In the genomic region with DNA sequence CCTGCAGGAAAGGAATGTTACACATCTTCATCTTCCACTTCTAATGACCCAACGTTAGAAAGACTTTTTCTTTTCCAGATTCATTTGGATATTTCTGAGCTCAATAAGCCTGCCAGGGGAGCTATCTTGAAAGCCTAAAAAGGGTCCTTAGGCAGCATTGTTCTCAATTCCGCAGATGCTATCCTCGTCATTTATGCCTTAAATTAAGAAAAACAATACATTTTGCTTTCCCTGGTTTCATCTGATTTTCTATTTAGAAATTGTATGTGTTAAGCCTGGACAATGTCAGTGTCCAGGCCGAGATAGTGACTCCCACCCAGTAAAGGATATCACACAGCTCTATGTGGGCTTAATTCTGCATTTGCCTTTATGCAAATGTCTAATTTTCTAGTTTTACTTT, we compare ENCODE assay signal across 34 cellular contexts.
"Had no signal": no experiment of that assay in that cellular context is flagged by ENCODE, and none has a peak within 500 bp of the region (broad histone marks: within the 10 kb centered on the region; RNA-seq: fewer than 3 reads in every experiment).

No MANE protein-coding gene starts in this region.

- H3K4me3 Mint-ChIP-seq: activated B cell treated with CpG ODN at 0.5 μM for 24 hours; activated CD4-positive, alpha-beta memory T cell treated with anti-CD3 and anti-CD28 coated beads for 36 hours; activated CD4-positive, alpha-beta T cell treated with anti-CD3 and anti-CD28 coated beads, Interleukin-2, amount 10 ng/mL, durations not matched to agents 24 days and 14 days; activated CD8-positive, alpha-beta memory T cell treated with anti-CD3 and anti-CD28 coated beads, Interleukin-2, amount 10 ng/mL, durations not matched to agents 7 days and 5 days; activated CD8-positive, alpha-beta T cell treated with anti-CD3 and anti-CD28 coated beads, Interleukin-2, amount 10 ng/mL, durations not matched to agents 7 days and 5 days; activated naive CD4-positive, alpha-beta T cell treated with anti-CD3 and anti-CD28 coated beads, Interleukin-2, amount 10 ng/mL, durations not matched to agents 7 days and 5 days; activated naive CD4-positive, alpha-beta T cell treated with anti-CD3 and anti-CD28 coated beads, Interleukin-2, amount 50 U/mL, for 24 hours; activated naive CD8-positive, alpha-beta T cell; activated naive CD8-positive, alpha-beta T cell treated with anti-CD3 and anti-CD28 coated beads, Interleukin-2, amount 10 ng/mL, durations not matched to agents 7 days and 5 days; activated naive CD8-positive, alpha-beta T cell treated with anti-CD3 and anti-CD28 coated beads, Interleukin-2, amount 50 U/mL, for 24 hours; activated T-cell treated with anti-CD3 and anti-CD28 coated beads, Interleukin-2, amount 50 U/mL, for 24 hours; brain; central memory CD8-positive, alpha-beta T cell; T-helper 2 cell treated with Interferon-gamma antibody and Interleukin-4, amounts not matched to agents 5 μg/mL and 100 μg/mL, for 36 hours had no signal

- H3K27me3 Mint-ChIP-seq: activated B cell treated with CpG ODN at 0.5 μM for 24 hours; activated naive CD4-positive, alpha-beta T cell treated with anti-CD3 and anti-CD28 coated beads, Interleukin-2, amount 10 ng/mL, durations not matched to agents 7 days and 5 days; activated naive CD8-positive, alpha-beta T cell treated with anti-CD3 and anti-CD28 coated beads, Interleukin-2, amount 10 ng/mL, durations not matched to agents 7 days and 5 days; brain had no signal

- H3K9me3 Mint-ChIP-seq: activated B cell treated with CpG ODN at 0.5 μM for 24 hours; activated CD4-positive, alpha-beta memory T cell treated with anti-CD3 and anti-CD28 coated beads for 36 hours; activated CD4-positive, alpha-beta T cell treated with anti-CD3 and anti-CD28 coated beads, Interleukin-2, amount 10 ng/mL, durations not matched to agents 24 days and 14 days; activated naive CD4-positive, alpha-beta T cell treated with anti-CD3 and anti-CD28 coated beads, Interleukin-2, amount 10 ng/mL, durations not matched to agents 7 days and 5 days; activated naive CD8-positive, alpha-beta T cell treated with anti-CD3 and anti-CD28 coated beads, Interleukin-2, amount 10 ng/mL, durations not matched to agents 7 days and 5 days; activated T-helper 2 cell treated with anti-CD3 and anti-CD28 coated beads, Interferon-gamma antibody, Interleukin-2, Interleukin-4, amounts not matched to agents 10 μg/mL and 5 μg/mL and 100 μg/mL, durations not matched to agents 14 hours and 24 hours and 36 hours; central memory CD8-positive, alpha-beta T cell had no signal

- H3K27ac Mint-ChIP-seq: activated B cell treated with CpG ODN at 0.5 μM for 24 hours; activated CD4-positive, alpha-beta memory T cell treated with anti-CD3 and anti-CD28 coated beads for 36 hours; activated CD4-positive, alpha-beta T cell treated with anti-CD3 and anti-CD28 coated beads, Interleukin-2, amount 10 ng/mL, durations not matched to agents 24 days and 14 days; activated CD8-positive, alpha-beta memory T cell treated with anti-CD3 and anti-CD28 coated beads, Interleukin-2, amount 10 ng/mL, durations not matched to agents 7 days and 5 days; activated CD8-positive, alpha-beta T cell treated with anti-CD3 and anti-CD28 coated beads, Interleukin-2, amount 10 ng/mL, durations not matched to agents 7 days and 5 days; activated naive CD4-positive, alpha-beta T cell treated with anti-CD3 and anti-CD28 coated beads, Interleukin-2, amount 10 ng/mL, durations not matched to agents 7 days and 5 days; activated naive CD4-positive, alpha-beta T cell treated with anti-CD3 and anti-CD28 coated beads, Interleukin-2, amount 50 U/mL, for 24 hours; activated naive CD8-positive, alpha-beta T cell; activated naive CD8-positive, alpha-beta T cell treated with anti-CD3 and anti-CD28 coated beads, Interleukin-2, amount 10 ng/mL, durations not matched to agents 7 days and 5 days; activated naive CD8-positive, alpha-beta T cell treated with anti-CD3 and anti-CD28 coated beads, Interleukin-2, amount 50 U/mL, for 24 hours; activated T-cell treated with anti-CD3 and anti-CD28 coated beads, Interleukin-2, amount 50 U/mL, for 24 hours; activated T-helper 2 cell treated with anti-CD3 and anti-CD28 coated beads, Interferon-gamma antibody, Interleukin-2, Interleukin-4, amounts not matched to agents 10 μg/mL and 5 μg/mL and 100 μg/mL, durations not matched to agents 14 hours and 24 hours and 36 hours; brain; T-helper 2 cell treated with Interferon-gamma antibody and Interleukin-4, amounts not matched to agents 5 μg/mL and 100 μg/mL, for 36 hours had no signal

- H3K27ac ChIP-seq: ascending aorta, cardiac muscle cell, VCaP had no signal

- H3K27me3 ChIP-seq: ascending aorta, cardiac muscle cell had no signal

- H3K4me3 ChIP-seq: ascending aorta, cardiac muscle cell had no signal

- H3K4me1 Mint-ChIP-seq: activated B cell treated with CpG ODN at 0.5 μM for 24 hours; activated naive CD4-positive, alpha-beta T cell treated with anti-CD3 and anti-CD28 coated beads, Interleukin-2, amount 50 U/mL, for 24 hours; activated naive CD8-positive, alpha-beta T cell treated with anti-CD3 and anti-CD28 coated beads, Interleukin-2, amount 50 U/mL, for 24 hours; central memory CD8-positive, alpha-beta T cell had no signal

- H3K9me3 ChIP-seq: ascending aorta had no signal

- DNase-seq: activated B cell treated with CpG ODN at 0.5 μM for 24 hours; activated CD4-positive, alpha-beta memory T cell treated with anti-CD3 and anti-CD28 coated beads for 36 hours; activated CD4-positive, alpha-beta T cell treated with anti-CD3 and anti-CD28 coated beads for 4 hours; activated CD4-positive, alpha-beta T cell treated with anti-CD3 and anti-CD28 coated beads, Interleukin-2, amount 10 ng/mL, durations not matched to agents 24 days and 14 days; activated CD4-positive, alpha-beta T cell treated with anti-CD3 and anti-CD28 coated beads, Interleukin-2, amount 50 U/mL, for 1 hour; activated CD4-positive, alpha-beta T cell treated with anti-CD3 and anti-CD28 coated beads, Interleukin-2, amount 50 U/mL, for 4 hours; activated CD4-positive, CD25-positive, alpha-beta regulatory T cell treated with anti-CD3 and anti-CD28 coated beads, Interleukin-2, amount 50 U/mL, for 72 hours; activated CD8-positive, alpha-beta memory T cell treated with anti-CD3 and anti-CD28 coated beads for 24 hours; activated CD8-positive, alpha-beta memory T cell treated with anti-CD3 and anti-CD28 coated beads, Interleukin-2, amount 10 ng/mL, durations not matched to agents 7 days and 5 days; activated CD8-positive, alpha-beta memory T cell treated with anti-CD3 and anti-CD28 coated beads, Interleukin-2, amount 50 U/mL, for 48 hours; activated CD8-positive, alpha-beta T cell treated with anti-CD3 and anti-CD28 coated beads, Interleukin-2, amount 10 ng/mL, durations not matched to agents 7 days and 5 days; activated effector memory CD4-positive, alpha-beta T cell treated with Interleukin-2 at 50 U/mL for 16 hours; activated gamma-delta T cell; activated naive CD4-positive, alpha-beta T cell treated with anti-CD3 and anti-CD28 coated beads, Interleukin-2, amount 10 ng/mL, durations not matched to agents 7 days and 5 days; activated naive CD4-positive, alpha-beta T cell treated with Interleukin-2 at 50 U/mL for 16 hours; activated naive CD8-positive, alpha-beta T cell treated with anti-CD3 and anti-CD28 coated beads, Interleukin-2, amount 10 ng/mL, durations not matched to agents 7 days and 5 days; activated naive CD8-positive, alpha-beta T cell treated with anti-CD3 and anti-CD28 coated beads, Interleukin-2, amount 50 U/mL, for 24 hours; activated T-cell treated with anti-CD3 and anti-CD28 coated beads, Interleukin-2, amount 50 U/mL, for 24 hours; activated T-cell treated with anti-CD3 and anti-CD28 coated beads, Interleukin-2, amount 50 U/mL, for 48 hours; amygdala; anterior cingulate cortex; caudate nucleus; cerebellar nuclear complex; T-helper 2 cell; T-helper 9 cell had no signal

- H3K4me1 ChIP-seq: ascending aorta had no signal

- H3K36me3 Mint-ChIP-seq: activated CD4-positive, alpha-beta memory T cell treated with anti-CD3 and anti-CD28 coated beads for 36 hours; activated CD8-positive, alpha-beta memory T cell treated with anti-CD3 and anti-CD28 coated beads, Interleukin-2, amount 10 ng/mL, durations not matched to agents 7 days and 5 days; activated naive CD4-positive, alpha-beta T cell treated with anti-CD3 and anti-CD28 coated beads, Interleukin-2, amount 10 ng/mL, durations not matched to agents 7 days and 5 days; activated naive CD4-positive, alpha-beta T cell treated with anti-CD3 and anti-CD28 coated beads, Interleukin-2, amount 50 U/mL, for 24 hours; activated naive CD8-positive, alpha-beta T cell; activated naive CD8-positive, alpha-beta T cell treated with anti-CD3 and anti-CD28 coated beads, Interleukin-2, amount 10 ng/mL, durations not matched to agents 7 days and 5 days; brain had no signal

- H3K36me3 ChIP-seq: ascending aorta, cardiac muscle cell had no signal
